14 cellular contexts compared by ENCODE assay signal in the genomic region with DNA sequence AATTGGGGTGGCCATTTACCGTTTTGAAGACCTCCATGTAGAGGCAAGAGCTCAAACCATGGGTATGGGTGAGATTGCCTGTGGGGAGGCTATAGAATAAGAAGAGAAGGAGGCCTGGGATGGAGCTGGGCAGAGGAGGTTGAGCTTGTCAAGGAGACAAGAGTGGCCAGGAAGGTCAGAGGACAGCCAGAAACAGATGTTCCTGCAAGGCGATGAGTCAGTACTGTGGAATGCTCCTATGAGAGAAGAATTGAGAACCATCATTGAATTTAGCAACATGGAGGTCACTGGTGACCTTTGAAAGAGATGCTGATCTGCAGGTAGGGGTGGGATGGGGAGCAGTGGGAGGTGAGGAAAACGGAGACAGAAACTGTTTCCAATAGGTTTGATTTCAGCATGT. TPM values are rescaled to one million over a fixed set of nuclear protein-coding genes. Genes with fewer than 3 reads are reported as not detected.
A peak's percentile ranks its signal among the peaks of the same experiment; 100 is the strongest.
DNase-seq lines count a peak whose midpoint lies in the region; TF ChIP-seq lines count a peak whose summit lies in the region.
"Had no signal": no experiment of that assay in that cellular context is flagged by ENCODE, and none has a peak within 500 bp of the region (broad histone marks: within the 10 kb centered on the region; RNA-seq: fewer than 3 reads in every experiment).

No MANE protein-coding gene starts in this region.

- intact Hi-C loops in esophagus squamous epithelium (cut with DNase I): loop anchor here (5.0 kb wide), 1 partner anchor 157 kb away; no protein-coding TSS in a partner anchor

- peak overlapping the region; percentile 84 for H3K4me2 ChIP-seq in skeletal muscle satellite cell (ENCODE audit: low read length)

- H3K4me1 ChIP-seq in skeletal muscle satellite cell (ENCODE audit: control insufficient read depth, insufficient read depth, low read length): peaks cover 39% of the 10 kb centered on the region
- H3K4me1 ChIP-seq in esophagus squamous epithelium: peaks cover 12 to 65% (median 28%) of the 10 kb centered on the region in 3 donors

- 83 to 90% methylated on average over 3 of the region's 3 CpGs for WGBS in esophagus squamous epithelium, 2 donors

- H3K9ac ChIP-seq in skeletal muscle satellite cell (ENCODE audit: low read depth, low read length): no peak overlapping the region

- no peaks in the 10 kb centered on the region for H3K36me3 ChIP-seq in skeletal muscle satellite cell (ENCODE audit: insufficient read depth, low read length)
- H3K36me3 ChIP-seq in esophagus squamous epithelium: no peaks in the 10 kb centered on the region
- H3K36me3 ChIP-seq: heart right ventricle had no signal

- no peak overlapping the region for H3K4me3 ChIP-seq in fibroblast of pulmonary artery (replicated peaks; ENCODE audit: low read depth, low read length)
- peak overlapping the region; percentile 92 for H3K4me3 ChIP-seq in skeletal muscle satellite cell (ENCODE audit: low read length)
- H3K4me3 ChIP-seq in esophagus squamous epithelium: no peak overlapping the region
- H3K4me3 ChIP-seq: heart right ventricle had no signal

- no peaks in the 10 kb centered on the region for H3K9me3 Mint-ChIP-seq in activated T-cell treated with anti-CD3 and anti-CD28 coated beads, Interleukin-2, amount 50 U/mL, for 24 hours
- H3K9me3 Mint-ChIP-seq: stimulated activated naive CD8-positive, alpha-beta T cell treated with anti-CD3 and anti-CD28 coated beads, Interleukin-15, amount 100 ng/mL, for 72 hours had no signal

- H3K4me1 Mint-ChIP-seq in activated T-cell treated with anti-CD3 and anti-CD28 coated beads, Interleukin-2, amount 50 U/mL, for 24 hours (ENCODE audit: low read depth): peaks cover 23% of the 10 kb centered on the region

- H3K27ac Mint-ChIP-seq in activated T-cell treated with anti-CD3 and anti-CD28 coated beads, Interleukin-2, amount 50 U/mL, for 24 hours: no peak overlapping the region
- H3K27ac Mint-ChIP-seq: stimulated activated naive CD8-positive, alpha-beta T cell treated with anti-CD3 and anti-CD28 coated beads, Interleukin-15, amount 100 ng/mL, for 72 hours had no signal

- TF ChIP-seq CTCF in fibroblast of pulmonary artery (IDR thresholded peaks at IDR 0.05; ENCODE audit: low read length, missing control alignments): no peak
- no peak for TF ChIP-seq CTCF in esophagus squamous epithelium (IDR thresholded peaks at IDR 0.05)

- no peaks in the 10 kb centered on the region for H3K27me3 ChIP-seq in skeletal muscle satellite cell (ENCODE audit: control insufficient read depth, insufficient read depth, low read length)
- no peaks in the 10 kb centered on the region for H3K27me3 ChIP-seq in esophagus squamous epithelium
- H3K27me3 ChIP-seq: heart right ventricle had no signal

- H3K27ac ChIP-seq in esophagus squamous epithelium: no peak overlapping the region
- H3K27ac ChIP-seq: 22Rv1 had no signal

- H3K27me3 Mint-ChIP-seq in activated T-cell treated with anti-CD3 and anti-CD28 coated beads, Interleukin-2, amount 50 U/mL, for 24 hours: no peaks in the 10 kb centered on the region
- H3K27me3 Mint-ChIP-seq: stimulated activated naive CD8-positive, alpha-beta T cell treated with anti-CD3 and anti-CD28 coated beads, Interleukin-15, amount 100 ng/mL, for 72 hours had no signal

- no peak overlapping the region for H3K4me3 Mint-ChIP-seq in activated T-cell treated with anti-CD3 and anti-CD28 coated beads, Interleukin-2, amount 50 U/mL, for 24 hours
- H3K4me3 Mint-ChIP-seq: stimulated activated naive CD8-positive, alpha-beta T cell treated with anti-CD3 and anti-CD28 coated beads, Interleukin-15, amount 100 ng/mL, for 72 hours had no signal

- H3K9me3 ChIP-seq in skeletal muscle satellite cell (replicated peaks; ENCODE audit: low read length): no peaks in the 10 kb centered on the region
- no peaks in the 10 kb centered on the region for H3K9me3 ChIP-seq in esophagus squamous epithelium
- H3K9me3 ChIP-seq: heart right ventricle had no signal

- peaks cover 6% of the 10 kb centered on the region for H3K36me3 Mint-ChIP-seq in activated T-cell treated with anti-CD3 and anti-CD28 coated beads, Interleukin-2, amount 50 U/mL, for 24 hours (ENCODE audit: low read depth)

- DNase-seq in DMS 273 (lab: John Stamatoyannopoulos, UW; ENCODE audit: unreplicated experiment): peak; percentile 20
- DNase-seq in DMS 273 treated with DMSO at 0.1 percent for 48 hours (lab: John Stamatoyannopoulos, UW): no peak
- DNase-seq in RKO (ENCODE audit: low spot score): peak; percentile 65
- DNase-seq in fibroblast of pulmonary artery (ENCODE audit: low read depth): peak; percentile 83
- no peak for DNase-seq in esophagus squamous epithelium (lab: John Stamatoyannopoulos, UW)
- DNase-seq in GOT3 (lab: John Stamatoyannopoulos, UW): no peak
- DNase-seq in activated T-cell treated with anti-CD3 and anti-CD28 coated beads, Interleukin-2, amount 50 U/mL, for 24 hours: no peak
- DNase-seq: activated CD4-positive, CD25-positive, alpha-beta regulatory T cell; NCI-H524; right cardiac atrium; stimulated activated naive CD8-positive, alpha-beta T cell treated with anti-CD3 and anti-CD28 coated beads, Interleukin-15, amount 100 ng/mL, for 72 hours had no signal

- TF ChIP-seq POLR2A in esophagus squamous epithelium (IDR thresholded peaks at IDR 0.05): no peak

RNA-seq across cellular contexts. Expression of a gene that starts 3.5 kb away (rescaled TPM):
- 80.8 and 154 TPM in 2 replicates for total RNA-seq in skeletal muscle satellite cell (2012; rRNA removed)
- total RNA-seq in esophagus squamous epithelium: 10 to 100 TPM; 62.4 to 84.6 (median 76.6) TPM

Comparison
In these comparisons a context has a peak if more than half of its experiments do, and no peak if none do; other contexts are left out.
1. DNase-seq: peak in DMS 273 (single experiment), RKO (single experiment) and fibroblast of pulmonary artery (single experiment); none in DMS 273 treated with DMSO at 0.1 percent for 48 hours (single experiment), esophagus squamous epithelium (single experiment), GOT3 (single experiment) and activated T-cell treated with anti-CD3 and anti-CD28 coated beads, Interleukin-2, amount 50 U/mL, for 24 hours (single experiment).